In genomic region chr7:2567663-2568238, GRCh38 we compare ENCODE assay signal across 8 cellular contexts. TPM values are rescaled to one million over a fixed set of nuclear protein-coding genes. Genes with fewer than 3 reads are reported as not detected.
DNase-seq lines count a peak whose midpoint lies in the region; ATAC-seq and TF ChIP-seq lines count a peak whose summit lies in the region.

No MANE protein-coding gene starts in this region.

- H3K36me3 ChIP-seq in neutrophil: peaks cover 12% of the 10 kb centered on the region

- CTCF ChIA-PET in CD4-positive, alpha-beta T cell (lab: Charles Lee): interaction anchor here (1.4 kb wide), 1 partner anchor 116 kb away, joined by 3 read pairs; no protein-coding TSS in a partner anchor

- no peaks in the 10 kb centered on the region for H3K9me3 ChIP-seq in neutrophil
- H3K9me3 ChIP-seq in CD4-positive, alpha-beta T cell (ENCODE audit: control insufficient read depth, low read length): no peaks in the 10 kb centered on the region

- DNase-seq in DMS153 (lab: John Stamatoyannopoulos, UW) (peak; percentile 32), NCI-H82 (lab: John Stamatoyannopoulos, UW) (peak; percentile 57), NCI-H146 (lab: John Stamatoyannopoulos, UW) (no peak)
- DNase-seq in activated naive CD4-positive, alpha-beta T cell treated with anti-CD3 and anti-CD28 coated beads, Interleukin-2, amount 50 U/mL, for 16 hours: no peak
- DNase-seq in CD4-positive, alpha-beta T cell: no peak

- peaks cover 2% of the 10 kb centered on the region for H3K36me3 Mint-ChIP-seq in CD4-positive, alpha-beta T cell (ENCODE audit: low read depth)

- no peaks in the 10 kb centered on the region for H3K27me3 ChIP-seq in neutrophil
- H3K27me3 ChIP-seq in CD4-positive, alpha-beta T cell (ENCODE audit: control insufficient read depth, insufficient read depth, low read length): no peaks in the 10 kb centered on the region

- peak overlapping the region; percentile 23 to 39 for H3K4me3 ChIP-seq in neutrophil (ENCODE audit: low read depth in 1 of 2, low read length in 1 of 2)

- H3K27me3 Mint-ChIP-seq in CD4-positive, alpha-beta T cell: no peaks in the 10 kb centered on the region

- intact Hi-C loops in CD4-positive, alpha-beta T cell (cut with DNase I, micrococcal nuclease): loop anchor here (1.0 to 10.0 kb wide), 3 partner anchors 89 to 147 kb away; no protein-coding TSS in a partner anchor

- H3K4me1 ChIP-seq in neutrophil (ENCODE audit: control insufficient read depth in 1 of 2, insufficient read depth in 1 of 2, low read depth in 1 of 2, low read length in 1 of 2): peaks cover 12 to 15% of the 10 kb centered on the region in 2 experiments

- POLR2A ChIA-PET in CD4-positive, alpha-beta T cell (lab: Charles Lee): interaction anchor here (1.1 to 1.3 kb wide), 2 partner anchors 47 to 63 kb away, joined by 3 to 4 read pairs; no protein-coding TSS in a partner anchor

- H3K27ac ChIP-seq in neutrophil: peak overlapping the region; percentile 54
- no peak overlapping the region for H3K27ac ChIP-seq in CD4-positive, alpha-beta T cell (ENCODE audit: low read depth, low read length)

- no peaks in the 10 kb centered on the region for H3K9me3 Mint-ChIP-seq in CD4-positive, alpha-beta T cell

- H3K27ac Mint-ChIP-seq in CD4-positive, alpha-beta T cell: no peak overlapping the region

- TF ChIP-seq CTCF in neutrophil (IDR thresholded peaks at IDR 0.05): no peak
- TF ChIP-seq CTCF in CD4-positive, alpha-beta T cell (IDR thresholded peaks at IDR 0.05): no peak

- no peak overlapping the region for H3K4me3 Mint-ChIP-seq in CD4-positive, alpha-beta T cell

- peak; percentile 6 for ATAC-seq in esophagus mucosa
- no peak for ATAC-seq in GM18868 (IDR thresholded peaks at IDR 0.05; ENCODE audit: unreplicated experiment)
- ATAC-seq in CD4-positive, alpha-beta T cell (ENCODE audit: poor library complexity): no peak

- H3K4me1 Mint-ChIP-seq in CD4-positive, alpha-beta T cell (ENCODE audit: low read depth): peaks cover 22% of the 10 kb centered on the region

RNA-seq across cellular contexts. Expression of gene IQCE, which starts 9.0 kb away (rescaled TPM):
- 7.5 TPM for total RNA-seq in esophagus mucosa
- 1 to 10 TPM; 4.3 to 5.6 TPM for total RNA-seq in CD4-positive, alpha-beta T cell

RNA-seq across cellular contexts. Expression of gene BRAT1, which starts 12.4 kb away (rescaled TPM):
- total RNA-seq in esophagus mucosa: 11.9 TPM
- total RNA-seq in CD4-positive, alpha-beta T cell: 10 to 100 TPM; 24.1 to 24.5 TPM

RNA-seq across cellular contexts. Expression of gene LFNG, which starts 48.2 kb away (rescaled TPM):
- total RNA-seq in esophagus mucosa: 5.7 TPM
- 10 to 100 TPM; 96.7 to 99.8 TPM for total RNA-seq in CD4-positive, alpha-beta T cell

Comparison
In these comparisons a context has a peak if more than half of its experiments do, and no peak if none do; other contexts are left out.
1. DNase-seq: peak in DMS153 (single experiment) and NCI-H82 (single experiment); none in NCI-H146 (single experiment), activated naive CD4-positive, alpha-beta T cell treated with anti-CD3 and anti-CD28 coated beads, Interleukin-2, amount 50 U/mL, for 16 hours (single experiment) and CD4-positive, alpha-beta T cell (0 of 10).
2. RNA of gene LFNG, which starts 48.2 kb away (total RNA-seq): 96.7 to 99.8 TPM in CD4-positive, alpha-beta T cell; 5.7 TPM in esophagus mucosa (single experiment); every median in the first group is over 10 times any median in the second.